Comparison of ENCODE assay signal across 13 cellular contexts in the genomic region with DNA sequence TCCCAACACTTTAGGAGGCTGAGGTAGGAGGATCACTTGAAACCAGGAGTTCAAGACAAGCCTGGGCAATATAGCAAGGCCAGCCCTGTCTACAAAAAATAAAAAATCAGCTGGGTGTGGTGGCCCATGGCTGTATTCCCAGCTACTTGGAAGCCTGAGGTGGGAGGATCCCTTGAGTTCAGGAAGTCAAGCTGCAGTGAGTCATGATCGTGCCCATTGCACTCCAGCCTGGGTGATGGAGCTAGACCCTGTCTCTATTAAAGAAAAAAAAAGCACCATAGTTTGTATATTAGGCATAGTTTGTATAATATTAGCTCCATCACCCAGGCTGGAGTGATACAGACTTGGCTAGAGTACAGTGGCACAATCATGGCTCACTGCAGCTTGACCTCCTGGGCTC. TPM values are rescaled to one million over a fixed set of nuclear protein-coding genes. Genes with fewer than 3 reads are reported as not detected.
DNase-seq lines count a peak whose midpoint lies in the region; ATAC-seq and TF ChIP-seq lines count a peak whose summit lies in the region.
"Had no signal": no experiment of that assay in that cellular context is flagged by ENCODE, and none has a peak within 500 bp of the region (broad histone marks: within the 10 kb centered on the region; RNA-seq: fewer than 3 reads in every experiment).

No MANE protein-coding gene starts in this region.

- in situ Hi-C loops in Panc1 (cut with HindIII; ENCODE audit: low pct_unique_long_range_greater_than_20kb, low sequenced_read_pairs), result no loop called here

- no peaks in the 10 kb centered on the region for H3K4me1 Mint-ChIP-seq in T-helper 17 cell

- H3K4me1 ChIP-seq in Panc1 (ENCODE audit: control insufficient read depth, insufficient read depth, low read length), result no peaks in the 10 kb centered on the region
- H3K4me1 ChIP-seq: SJCRH30, tibial artery had no signal

- H3K27ac Mint-ChIP-seq in T-helper 17 cell, result no peak overlapping the region

- H3K27me3 Mint-ChIP-seq in T-helper 17 cell, result no peaks in the 10 kb centered on the region

- H3K9me3 ChIP-seq in Panc1 (ENCODE audit: control insufficient read depth, insufficient read depth, low read depth, low read length) (no peaks in the 10 kb centered on the region), T-helper 17 cell (ENCODE audit: control insufficient read depth, low read length, poor library complexity, severe bottlenecking) (no peaks in the 10 kb centered on the region)
- H3K9me3 ChIP-seq: SJCRH30, tibial artery had no signal

- POLR2A ChIA-PET in Panc1 (lab: Charles Lee), result interaction anchor here (0.7 kb wide), 1 partner anchor 427 kb away, joined by 3 read pairs; no protein-coding TSS in a partner anchor

- no peaks in the 10 kb centered on the region for H3K27me3 ChIP-seq in Panc1 (ENCODE audit: control insufficient read depth, insufficient read depth, low read length)
- H3K27me3 ChIP-seq: SJCRH30, tibial artery had no signal

- H3K36me3 Mint-ChIP-seq in T-helper 17 cell (ENCODE audit: low read depth), result no peaks in the 10 kb centered on the region

- TF ChIP-seq CTCF in Panc1 (IDR thresholded peaks at IDR 0.05) (no peak), epithelial cell of proximal tubule (conservative IDR thresholded peaks at IDR 0.05; ENCODE audit: low read depth, low read length) (no peak)

- ATAC-seq in Panc1 (0 out of 2 replicates have a peak, but pooled peaks have one; percentile 77), T-helper 17 cell (no peak), HG02588 (IDR thresholded peaks at IDR 0.05; ENCODE audit: unreplicated experiment) (no peak)

- intact Hi-C loops in Panc1 (cut with micrococcal nuclease; ENCODE audit: unreplicated experiment), result no loop called here

- no peak overlapping the region for H3K4me3 Mint-ChIP-seq in T-helper 17 cell

- H3K4me3 ChIP-seq in Panc1 (ENCODE audit: low read depth in 2 of 2, low read length in 2 of 2) (no peak overlapping the region), epithelial cell of proximal tubule (ENCODE audit: low read depth, low read length) (no peak overlapping the region)
- H3K4me3 ChIP-seq: cardiac muscle cell, SJCRH30, tibial artery had no signal

- no TSS peak for BruUV-seq in Panc1 (replicated peaks; lab: Mats Ljungman, UMichigan)

- no peaks in the 10 kb centered on the region for H3K36me3 ChIP-seq in Panc1 (ENCODE audit: control insufficient read depth, insufficient read depth, low read length)
- H3K36me3 ChIP-seq: cardiac muscle cell, SJCRH30, tibial artery had no signal

- DNase-seq in ELR (ENCODE audit: low read depth), result peak; percentile 90
- DNase-seq in Panc1 (ENCODE audit: low read depth, low spot score), result no peak
- DNase-seq in epithelial cell of proximal tubule (ENCODE audit: low read depth), result peak; percentile 9
- DNase-seq in mucosa of gallbladder (ENCODE audit: low spot score), result peak; percentile 38
- no peak for DNase-seq in T-helper 17 cell
- DNase-seq in SIG-M5 (lab: John Stamatoyannopoulos, UW), result no peak
- DNase-seq in activated naive CD4-positive, alpha-beta T cell treated with anti-CD3 and anti-CD28 coated beads, Interleukin-2, amount 50 U/mL, for 16 hours, result no peak
- DNase-seq: GOT3, NCI-H2081 had no signal

- no peak overlapping the region for H3K27ac ChIP-seq in Panc1 (ENCODE audit: low read length)
- H3K27ac ChIP-seq: cardiac muscle cell, SJCRH30, tibial artery had no signal

- CTCF ChIA-PET in Panc1 (lab: Charles Lee), result interaction anchor here (0.6 kb wide), 1 partner anchor 16 kb away, joined by 4 read pairs; no protein-coding TSS in a partner anchor

RNA-seq across cellular contexts. Expression of a gene that starts 9.6 kb away (rescaled TPM):
- total RNA-seq in Panc1 (2021; ENCODE audit: unreplicated experiment) (1.7 TPM), epithelial cell of proximal tubule (1.0 and 3.1 TPM in 2 replicates), mucosa of gallbladder (17.0 TPM), T-helper 17 cell (not detected)
- polyA plus RNA-seq in Panc1 (2012; ENCODE audit: insufficient read length), result 1.0 TPM
- total RNA-seq: SJCRH30 had no signal

RNA-seq across cellular contexts. Expression of a gene that starts 29.6 kb away (rescaled TPM):
- 92.1 TPM for total RNA-seq in Panc1 (2021; ENCODE audit: unreplicated experiment)
- polyA plus RNA-seq in Panc1 (2012; ENCODE audit: insufficient read length), result 45.8 TPM
- total RNA-seq in epithelial cell of proximal tubule, result 27.9 and 38.2 TPM in 2 replicates
- 55.7 TPM for total RNA-seq in mucosa of gallbladder
- total RNA-seq in T-helper 17 cell, result 10 to 100 TPM; 26.4 to 30.0 TPM

RNA-seq across cellular contexts. Expression of a gene that starts 30.1 kb away (rescaled TPM):
- 55.4 TPM for total RNA-seq in Panc1 (2021; ENCODE audit: unreplicated experiment)
- 17.8 TPM for polyA plus RNA-seq in Panc1 (2012; ENCODE audit: insufficient read length)
- 49.6 and 82.9 TPM in 2 replicates for total RNA-seq in epithelial cell of proximal tubule
- 1.5 TPM for total RNA-seq in mucosa of gallbladder
- under 1 TPM in 1 of 2 donors, not detected in 1; 0.27 TPM for total RNA-seq in T-helper 17 cell

Comparison
In these comparisons a context has a peak if more than half of its experiments do, and no peak if none do; other contexts are left out.
1. DNase-seq: peak in ELR (single experiment), epithelial cell of proximal tubule (single experiment) and mucosa of gallbladder (single experiment); none in Panc1 (single experiment), T-helper 17 cell (0 of 3), SIG-M5 (single experiment) and activated naive CD4-positive, alpha-beta T cell treated with anti-CD3 and anti-CD28 coated beads, Interleukin-2, amount 50 U/mL, for 16 hours (single experiment).
2. RNA of a gene that starts 30.1 kb away (total RNA-seq): 55.4 TPM in Panc1 (single experiment) and 49.6 to 82.9 TPM in epithelial cell of proximal tubule; 1.5 TPM in mucosa of gallbladder (single experiment) and 0.27 TPM in T-helper 17 cell; every median in the first group is over 10 times any median in the second.